Comparison of ENCODE assay signal across 19 cellular contexts in the genomic region with DNA sequence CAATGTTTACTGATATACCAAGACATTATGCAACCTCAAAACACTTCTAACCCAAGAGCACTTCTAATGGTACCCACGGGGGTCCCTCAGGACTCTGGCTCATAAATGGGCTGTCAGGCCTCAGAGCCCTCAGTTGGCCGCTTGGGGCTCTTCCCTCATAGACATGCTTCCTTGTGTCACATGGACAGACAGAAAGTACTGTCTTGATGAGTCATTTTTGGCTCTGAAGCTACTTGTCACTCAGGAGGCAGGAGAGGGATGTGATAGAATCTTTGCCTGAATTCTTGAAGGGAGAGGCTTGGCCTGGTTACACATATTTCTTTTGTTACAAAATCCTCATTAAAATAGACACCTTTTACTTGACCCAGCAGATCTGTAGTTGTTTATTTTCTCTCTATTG. TPM values are rescaled to one million over a fixed set of nuclear protein-coding genes. Genes with fewer than 3 reads are reported as not detected.
DNase-seq lines count a peak whose midpoint lies in the region; FAIRE-seq and TF ChIP-seq lines count a peak whose summit lies in the region.
"Had no signal": no experiment of that assay in that cellular context is flagged by ENCODE, and none has a peak within 500 bp of the region (broad histone marks: within the 10 kb centered on the region; RNA-seq: fewer than 3 reads in every experiment).

No MANE protein-coding gene starts in this region.

- intact Hi-C loops in MCF 10A (cut with micrococcal nuclease): no loop called here
- intact Hi-C loops in breast epithelium (cut with DNase I; ENCODE audit: low total_unique reads): no loop called here
- intact Hi-C loops in PC-9 (cut with micrococcal nuclease; ENCODE audit: unreplicated experiment): no loop called here

- H3K27ac ChIP-seq in breast epithelium: no peak overlapping the region
- no peak overlapping the region for H3K27ac ChIP-seq in PC-9
- peak overlapping the region; percentile 2 for H3K27ac ChIP-seq in epithelial cell of prostate
- H3K27ac ChIP-seq: Peyer's patch, thoracic aorta had no signal

- TF ChIP-seq POLR2A in breast epithelium (IDR thresholded peaks at IDR 0.05): no peak

- H2AFZ ChIP-seq in PC-9: no peak overlapping the region

- no peak for TF ChIP-seq CTCF in MCF 10A (IDR thresholded peaks at IDR 0.05; ENCODE audit: unreplicated experiment)
- no peak for TF ChIP-seq CTCF in breast epithelium (IDR thresholded peaks at IDR 0.05)
- peak; percentile 44; the same call in 1 of the 2 replicates for TF ChIP-seq CTCF in PC-9 (conservative IDR thresholded peaks at IDR 0.05)

- CTCF ChIA-PET in MCF 10A (lab: Yijun Ruan, JAX): interaction anchor here (1.0 to 1.8 kb wide), 2 partner anchors 13 to 15 kb away, joined by 5 to 10 read pairs; partner anchors contain the start of gene EDN1
- CTCF ChIA-PET in PC-9 (lab: Charles Lee): interaction anchor here (0.6 kb wide), 1 partner anchor 89 kb away, joined by 3 read pairs; no protein-coding TSS in a partner anchor
- CTCF ChIA-PET in HEK293T (lab: Yijun Ruan, JAX): no interaction called here

- no peaks in the 10 kb centered on the region for H3K79me2 ChIP-seq in PC-9 (ENCODE audit: low read depth)

- peaks cover 7% of the 10 kb centered on the region for H3K9me3 Mint-ChIP-seq in MCF 10A (ENCODE audit: unreplicated experiment)

- H3K4me3 Mint-ChIP-seq in MCF 10A (ENCODE audit: unreplicated experiment): no peak overlapping the region
- H3K4me3 Mint-ChIP-seq: T-helper 1 cell treated with Interleukin-12 subunit alpha and Interleukin-12 subunit beta and Interleukin-4 antibody, amounts not matched to agents 30 μg/mL and 1 μg/mL, for 36 hours had no signal

- H3K4me1 Mint-ChIP-seq in MCF 10A (ENCODE audit: insufficient read depth, unreplicated experiment): peaks cover 29% of the 10 kb centered on the region

- no peaks in the 10 kb centered on the region for H3K27me3 Mint-ChIP-seq in MCF 10A (ENCODE audit: insufficient read depth, unreplicated experiment)

- BruUV-seq in MCF 10A (replicated peaks; lab: Mats Ljungman, UMichigan): no TSS peak
- no TSS peak for BruUV-seq in PC-9 (replicated peaks; lab: Mats Ljungman, UMichigan)

- H3K27ac Mint-ChIP-seq in MCF 10A (ENCODE audit: low read depth, unreplicated experiment): peak overlapping the region; percentile 8
- H3K27ac Mint-ChIP-seq: T-helper 1 cell treated with Interleukin-12 subunit alpha and Interleukin-12 subunit beta and Interleukin-4 antibody, amounts not matched to agents 30 μg/mL and 1 μg/mL, for 36 hours had no signal

- H3K36me3 Mint-ChIP-seq in MCF 10A (ENCODE audit: insufficient read depth, unreplicated experiment): no peaks in the 10 kb centered on the region

- FAIRE-seq in urothelium cell line (lab: Jason Lieb, UNC): no peak
- FAIRE-seq: bronchial epithelial cell had no signal

- H3K27me3 ChIP-seq in breast epithelium: no peaks in the 10 kb centered on the region
- no peaks in the 10 kb centered on the region for H3K27me3 ChIP-seq in PC-9 (ENCODE audit: insufficient read depth, low read depth)
- H3K27me3 ChIP-seq: Peyer's patch had no signal

- POLR2A ChIA-PET in MCF 10A (lab: Yijun Ruan, JAX): interaction anchor here (0.6 to 1.8 kb wide), 5 partner anchors 12 to 1263 kb away, joined by 3 to 12 read pairs (median 4); partner anchors contain the start of gene EDN1
- POLR2A ChIA-PET in PC-9 (lab: Charles Lee; ENCODE audit: unreplicated experiment): interaction anchor here (1.0 kb wide), 1 partner anchor 12 kb away, joined by 9 read pairs; no protein-coding TSS in a partner anchor
- POLR2A ChIA-PET in HEK293T (lab: Yijun Ruan, JAX): no interaction called here

- peak; percentile 55 for DNase-seq in MCF 10A (ENCODE audit: unreplicated experiment)
- DNase-seq in breast epithelium (ENCODE audit: low spot score in 2 of 2): no peak
- peak; percentile 35 to 91 for DNase-seq in PC-9
- DNase-seq in epithelial cell of prostate (ENCODE audit: low read depth, low spot score): no peak
- DNase-seq in urothelium cell line (ENCODE audit: low spot score): peak; percentile 52
- DNase-seq in activated T-cell treated with anti-CD3 and anti-CD28 coated beads, Interleukin-2, amount 50 U/mL, for 1 hour: no peak
- no peak for DNase-seq in HEK293T (ENCODE audit: extremely low spot score)
- DNase-seq in NCI-H1105 treated with DMSO at 0.1 percent for 48 hours (lab: John Stamatoyannopoulos, UW): no peak
- DNase-seq: activated CD4-positive, alpha-beta T cell treated with anti-CD3 and anti-CD28 coated beads for 1 hour; activated CD8-positive, alpha-beta memory T cell treated with anti-CD3 and anti-CD28 coated beads, Interleukin-2, amount 50 U/mL, for 4 hours; activated naive CD4-positive, alpha-beta T cell treated with anti-CD3 and anti-CD28 coated beads, Interleukin-2, amount 50 U/mL, for 16 hours; effector CD8-positive, alpha-beta T cell; NCI-H446 treated with DMSO at 0.1 percent for 48 hours; Peyer's patch; right cardiac atrium had no signal

- H3K4me2 ChIP-seq in PC-9: no peak overlapping the region

- no peaks in the 10 kb centered on the region for H3K36me3 ChIP-seq in breast epithelium
- H3K36me3 ChIP-seq in PC-9 (ENCODE audit: low read depth): no peaks in the 10 kb centered on the region
- H3K36me3 ChIP-seq: Peyer's patch, thoracic aorta had no signal

- H4K20me1 ChIP-seq in PC-9 (ENCODE audit: insufficient read depth): no peaks in the 10 kb centered on the region

- H3F3A ChIP-seq in PC-9 (ENCODE audit: insufficient read depth, low read depth): no peaks in the 10 kb centered on the region; the same call in 1 of the 2 replicates

- no peaks in the 10 kb centered on the region for H3K9me2 ChIP-seq in PC-9 (ENCODE audit: insufficient read depth)

- H3K4me3 ChIP-seq in breast epithelium: no peak overlapping the region
- no peak overlapping the region for H3K4me3 ChIP-seq in PC-9
- H3K4me3 ChIP-seq: lung, Peyer's patch, thoracic aorta had no signal

- H3K4me1 ChIP-seq in breast epithelium (no peaks in the 10 kb centered on the region), PC-9 (replicated peaks; ENCODE audit: insufficient read depth) (peaks cover 25% of the 10 kb centered on the region)

- peaks cover 0 to 3% of the 10 kb centered on the region in 2 donors for H3K9me3 ChIP-seq in breast epithelium
- peaks cover 6% of the 10 kb centered on the region; the same call in 1 of the 2 replicates for H3K9me3 ChIP-seq in PC-9 (ENCODE audit: insufficient read depth, low read depth)
- H3K9me3 ChIP-seq: Peyer's patch had no signal

TF ChIP-seq in HEK293T, 16 proteins besides CTCF, POLR2A, EP300 and RAD21:
- TF ChIP-seq SUZ12 (IDR thresholded peaks at IDR 0.05): no peak
- TF ChIP-seq PKNOX1 (IDR thresholded peaks at IDR 0.05): no peak
- no peak for TF ChIP-seq FOXA1 (IDR thresholded peaks at IDR 0.05)
- no peak for TF ChIP-seq HDGF (IDR thresholded peaks at IDR 0.05; ENCODE audit: borderline replicate concordance)
- no peak for TF ChIP-seq CTBP1 (IDR thresholded peaks at IDR 0.05; ENCODE audit: borderline replicate concordance)
- no peak for TF ChIP-seq FOXK2 (IDR thresholded peaks at IDR 0.05)
- TF ChIP-seq NFRKB (IDR thresholded peaks at IDR 0.05): no peak
- no peak for TF ChIP-seq FOXM1 (IDR thresholded peaks at IDR 0.05; ENCODE audit: borderline replicate concordance)
- no peak for TF ChIP-seq ZNF384 (IDR thresholded peaks at IDR 0.05)
- TF ChIP-seq TARDBP (IDR thresholded peaks at IDR 0.05): no peak
- no peak for TF ChIP-seq BHLHE40 (IDR thresholded peaks at IDR 0.05; ENCODE audit: borderline replicate concordance)

RNA-seq across cellular contexts. Expression of gene EDN1, which starts 15.1 kb away (rescaled TPM):
- total RNA-seq in MCF 10A (2022) (1.2 and 2.7 TPM in 2 replicates), breast epithelium (10 to 100 TPM; 11.5 to 51.7 (median 36.8) TPM), PC-9 (2021) (3.3 and 5.9 TPM in 2 replicates)

Comparison
In these comparisons a context has a peak if more than half of its experiments do, and no peak if none do; other contexts are left out.
1. DNase-seq: peak in MCF 10A (single experiment), PC-9 (2 of 2) and urothelium cell line (single experiment); none in breast epithelium (0 of 2), epithelial cell of prostate (single experiment), activated T-cell treated with anti-CD3 and anti-CD28 coated beads, Interleukin-2, amount 50 U/mL, for 1 hour (single experiment), HEK293T (single experiment) and NCI-H1105 treated with DMSO at 0.1 percent for 48 hours (single experiment).